In the genomic region with DNA sequence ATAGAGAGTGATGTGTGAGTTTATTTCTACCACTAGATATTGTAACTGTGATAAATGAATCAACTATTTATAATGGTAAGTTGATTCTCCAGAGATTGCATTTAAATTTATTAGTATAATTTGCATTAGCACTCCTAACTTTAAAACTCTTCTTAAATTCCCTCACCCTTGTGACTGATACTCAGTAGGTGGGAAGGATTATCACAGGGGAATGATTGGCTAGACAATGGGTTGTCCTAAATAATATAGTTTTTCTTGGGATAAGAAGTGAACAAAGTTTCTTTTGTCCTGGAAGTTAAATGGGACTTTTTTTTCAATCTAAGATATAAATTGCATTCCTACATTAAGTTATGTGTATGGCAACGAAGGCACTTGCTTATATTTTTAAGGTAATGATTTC, we compare ENCODE assay signal across 35 cellular contexts.
"Had no signal": no experiment of that assay in that cellular context is flagged by ENCODE, and none has a peak within 500 bp of the region (broad histone marks: within the 10 kb centered on the region; RNA-seq: fewer than 3 reads in every experiment).

No MANE protein-coding gene starts in this region.

- H3K36me3 ChIP-seq: brain microvascular endothelial cell, breast epithelium had no signal

- H3K4me3 Mint-ChIP-seq: activated B cell treated with CpG ODN at 0.5 μM for 24 hours; activated CD4-positive, alpha-beta memory T cell treated with anti-CD3 and anti-CD28 coated beads for 36 hours; activated CD4-positive, alpha-beta T cell treated with anti-CD3 and anti-CD28 coated beads, Interleukin-2, amount 10 ng/mL, durations not matched to agents 24 days and 14 days; activated CD8-positive, alpha-beta T cell treated with anti-CD3 and anti-CD28 coated beads for 36 hours; activated naive CD4-positive, alpha-beta T cell treated with anti-CD3 and anti-CD28 coated beads, Interleukin-2, amount 10 ng/mL, durations not matched to agents 7 days and 5 days; activated naive CD4-positive, alpha-beta T cell treated with anti-CD3 and anti-CD28 coated beads, Interleukin-2, amount 50 U/mL, for 24 hours; activated naive CD8-positive, alpha-beta T cell; activated naive CD8-positive, alpha-beta T cell treated with anti-CD3 and anti-CD28 coated beads, Interleukin-2, amount 10 ng/mL, durations not matched to agents 7 days and 5 days; activated naive CD8-positive, alpha-beta T cell treated with anti-CD3 and anti-CD28 coated beads, Interleukin-2, amount 50 U/mL, for 24 hours; activated T-cell treated with anti-CD3 and anti-CD28 coated beads, Interleukin-2, amount 50 U/mL, for 24 hours; T-helper 1 cell treated with Interleukin-12 subunit alpha and Interleukin-12 subunit beta and Interleukin-4 antibody, amounts not matched to agents 30 μg/mL and 1 μg/mL, for 36 hours; T-helper 2 cell treated with Interferon-gamma antibody and Interleukin-4, amounts not matched to agents 5 μg/mL and 100 μg/mL, for 36 hours had no signal

- H3K9me3 ChIP-seq: body of pancreas, breast epithelium had no signal

- H3K4me1 ChIP-seq: body of pancreas, breast epithelium had no signal

- H3K36me3 Mint-ChIP-seq: activated CD4-positive, alpha-beta memory T cell treated with anti-CD3 and anti-CD28 coated beads for 36 hours; activated naive CD4-positive, alpha-beta T cell treated with anti-CD3 and anti-CD28 coated beads, Interleukin-2, amount 10 ng/mL, durations not matched to agents 7 days and 5 days; activated naive CD4-positive, alpha-beta T cell treated with anti-CD3 and anti-CD28 coated beads, Interleukin-2, amount 50 U/mL, for 24 hours; activated naive CD8-positive, alpha-beta T cell; activated naive CD8-positive, alpha-beta T cell treated with anti-CD3 and anti-CD28 coated beads, Interleukin-2, amount 10 ng/mL, durations not matched to agents 7 days and 5 days had no signal

- DNase-seq: activated B cell treated with CpG ODN at 0.5 μM for 24 hours; activated CD4-positive, alpha-beta memory T cell treated with anti-CD3 and anti-CD28 coated beads for 36 hours; activated CD4-positive, alpha-beta T cell treated with anti-CD3 and anti-CD28 coated beads for 4 hours; activated CD4-positive, alpha-beta T cell treated with anti-CD3 and anti-CD28 coated beads, Interleukin-2, amount 10 ng/mL, durations not matched to agents 24 days and 14 days; activated CD4-positive, alpha-beta T cell treated with anti-CD3 and anti-CD28 coated beads, Interleukin-2, amount 50 U/mL, for 1 hour; activated CD4-positive, alpha-beta T cell treated with anti-CD3 and anti-CD28 coated beads, Interleukin-2, amount 50 U/mL, for 4 hours; activated CD4-positive, CD25-positive, alpha-beta regulatory T cell treated with anti-CD3 and anti-CD28 coated beads, Interleukin-2, amount 50 U/mL, for 72 hours; activated CD8-positive, alpha-beta memory T cell treated with anti-CD3 and anti-CD28 coated beads, Interleukin-2, amount 50 U/mL, for 4 hours; activated CD8-positive, alpha-beta T cell treated with anti-CD3 and anti-CD28 coated beads for 36 hours; activated effector memory CD4-positive, alpha-beta T cell treated with Interleukin-2 at 50 U/mL for 16 hours; activated gamma-delta T cell; activated naive CD4-positive, alpha-beta T cell treated with anti-CD3 and anti-CD28 coated beads, Interleukin-2, amount 10 ng/mL, durations not matched to agents 7 days and 5 days; activated naive CD4-positive, alpha-beta T cell treated with Interleukin-2 at 50 U/mL for 16 hours; activated naive CD8-positive, alpha-beta T cell treated with anti-CD3 and anti-CD28 coated beads, Interleukin-2, amount 10 ng/mL, durations not matched to agents 7 days and 5 days; activated naive CD8-positive, alpha-beta T cell treated with anti-CD3 and anti-CD28 coated beads, Interleukin-2, amount 50 U/mL, for 24 hours; activated T-cell treated with anti-CD3 and anti-CD28 coated beads for 4 hours; activated T-cell treated with anti-CD3 and anti-CD28 coated beads, Interleukin-2, amount 50 U/mL, for 24 hours; activated T-cell treated with anti-CD3 and anti-CD28 coated beads, Interleukin-2, amount 50 U/mL, for 48 hours; amygdala; anterior cingulate cortex; body of pancreas; brain microvascular endothelial cell; central memory CD4-positive, alpha-beta T cell; T-helper 1 cell; T-helper 2 cell; T-helper 9 cell had no signal

- H3K27me3 ChIP-seq: brain microvascular endothelial cell, breast epithelium had no signal

- H3K27me3 Mint-ChIP-seq: activated B cell treated with CpG ODN at 0.5 μM for 24 hours; activated CD4-positive, alpha-beta memory T cell treated with anti-CD3 and anti-CD28 coated beads for 36 hours; activated CD4-positive, alpha-beta T cell treated with anti-CD3 and anti-CD28 coated beads, Interleukin-2, amount 10 ng/mL, durations not matched to agents 24 days and 14 days; activated CD8-positive, alpha-beta T cell treated with anti-CD3 and anti-CD28 coated beads for 36 hours; activated naive CD4-positive, alpha-beta T cell treated with anti-CD3 and anti-CD28 coated beads, Interleukin-2, amount 10 ng/mL, durations not matched to agents 7 days and 5 days; activated naive CD4-positive, alpha-beta T cell treated with anti-CD3 and anti-CD28 coated beads, Interleukin-2, amount 50 U/mL, for 24 hours; activated naive CD8-positive, alpha-beta T cell; activated naive CD8-positive, alpha-beta T cell treated with anti-CD3 and anti-CD28 coated beads, Interleukin-2, amount 10 ng/mL, durations not matched to agents 7 days and 5 days; activated T-cell treated with anti-CD3 and anti-CD28 coated beads, Interleukin-2, amount 50 U/mL, for 24 hours had no signal

- H3K4me3 ChIP-seq: body of pancreas, breast epithelium had no signal

- FAIRE-seq: astrocyte, TTC549 had no signal

- H3K9me3 Mint-ChIP-seq: activated B cell treated with CpG ODN at 0.5 μM for 24 hours; activated CD4-positive, alpha-beta memory T cell treated with anti-CD3 and anti-CD28 coated beads for 36 hours; activated CD4-positive, alpha-beta T cell treated with anti-CD3 and anti-CD28 coated beads, Interleukin-2, amount 10 ng/mL, durations not matched to agents 24 days and 14 days; activated CD8-positive, alpha-beta T cell treated with anti-CD3 and anti-CD28 coated beads for 36 hours; activated naive CD4-positive, alpha-beta T cell treated with anti-CD3 and anti-CD28 coated beads, Interleukin-2, amount 10 ng/mL, durations not matched to agents 7 days and 5 days; activated naive CD8-positive, alpha-beta T cell treated with anti-CD3 and anti-CD28 coated beads, Interleukin-2, amount 10 ng/mL, durations not matched to agents 7 days and 5 days; activated naive CD8-positive, alpha-beta T cell treated with anti-CD3 and anti-CD28 coated beads, Interleukin-2, amount 50 U/mL, for 24 hours; activated T-cell treated with anti-CD3 and anti-CD28 coated beads, Interleukin-2, amount 50 U/mL, for 24 hours; activated T-helper 2 cell treated with anti-CD3 and anti-CD28 coated beads, Interferon-gamma antibody, Interleukin-2, Interleukin-4, amounts not matched to agents 10 μg/mL and 5 μg/mL and 100 μg/mL, durations not matched to agents 14 hours and 24 hours and 36 hours; T-helper 1 cell treated with Interleukin-12 subunit alpha and Interleukin-12 subunit beta and Interleukin-4 antibody, amounts not matched to agents 30 μg/mL and 1 μg/mL, for 36 hours; T-helper 2 cell treated with Interferon-gamma antibody and Interleukin-4, amounts not matched to agents 5 μg/mL and 100 μg/mL, for 36 hours had no signal

- H3K27ac ChIP-seq: body of pancreas, brain microvascular endothelial cell, breast epithelium, VCaP had no signal

- H3K4me1 Mint-ChIP-seq: activated B cell treated with CpG ODN at 0.5 μM for 24 hours; activated CD4-positive, alpha-beta T cell treated with anti-CD3 and anti-CD28 coated beads, Interleukin-2, amount 10 ng/mL, durations not matched to agents 24 days and 14 days; activated naive CD4-positive, alpha-beta T cell treated with anti-CD3 and anti-CD28 coated beads, Interleukin-2, amount 10 ng/mL, durations not matched to agents 7 days and 5 days; activated naive CD4-positive, alpha-beta T cell treated with anti-CD3 and anti-CD28 coated beads, Interleukin-2, amount 50 U/mL, for 24 hours; activated naive CD8-positive, alpha-beta T cell treated with anti-CD3 and anti-CD28 coated beads, Interleukin-2, amount 10 ng/mL, durations not matched to agents 7 days and 5 days; activated naive CD8-positive, alpha-beta T cell treated with anti-CD3 and anti-CD28 coated beads, Interleukin-2, amount 50 U/mL, for 24 hours had no signal

- H3K27ac Mint-ChIP-seq: activated B cell treated with CpG ODN at 0.5 μM for 24 hours; activated CD4-positive, alpha-beta memory T cell treated with anti-CD3 and anti-CD28 coated beads for 36 hours; activated CD4-positive, alpha-beta T cell treated with anti-CD3 and anti-CD28 coated beads, Interleukin-2, amount 10 ng/mL, durations not matched to agents 24 days and 14 days; activated CD8-positive, alpha-beta T cell treated with anti-CD3 and anti-CD28 coated beads for 36 hours; activated naive CD4-positive, alpha-beta T cell treated with anti-CD3 and anti-CD28 coated beads, Interleukin-2, amount 10 ng/mL, durations not matched to agents 7 days and 5 days; activated naive CD4-positive, alpha-beta T cell treated with anti-CD3 and anti-CD28 coated beads, Interleukin-2, amount 50 U/mL, for 24 hours; activated naive CD8-positive, alpha-beta T cell; activated naive CD8-positive, alpha-beta T cell treated with anti-CD3 and anti-CD28 coated beads, Interleukin-2, amount 10 ng/mL, durations not matched to agents 7 days and 5 days; activated naive CD8-positive, alpha-beta T cell treated with anti-CD3 and anti-CD28 coated beads, Interleukin-2, amount 50 U/mL, for 24 hours; activated T-cell treated with anti-CD3 and anti-CD28 coated beads, Interleukin-2, amount 50 U/mL, for 24 hours; activated T-helper 2 cell treated with anti-CD3 and anti-CD28 coated beads, Interferon-gamma antibody, Interleukin-2, Interleukin-4, amounts not matched to agents 10 μg/mL and 5 μg/mL and 100 μg/mL, durations not matched to agents 14 hours and 24 hours and 36 hours; T-helper 1 cell treated with Interleukin-12 subunit alpha and Interleukin-12 subunit beta and Interleukin-4 antibody, amounts not matched to agents 30 μg/mL and 1 μg/mL, for 36 hours; T-helper 2 cell treated with Interferon-gamma antibody and Interleukin-4, amounts not matched to agents 5 μg/mL and 100 μg/mL, for 36 hours had no signal
